In genomic region chr9:38472583-38473249, GRCh38 we compare ENCODE assay signal across 10 cellular contexts. TPM values are rescaled to one million over a fixed set of nuclear protein-coding genes. Genes with fewer than 3 reads are reported as not detected.
DNase-seq lines count a peak whose midpoint lies in the region; ATAC-seq, FAIRE-seq and TF ChIP-seq lines count a peak whose summit lies in the region.
"Not testable (repeated sequence)": the region's sequence is repeated elsewhere in the genome, so short reads cannot be mapped to it uniquely, and the experiment has no call there.
"Had no signal": no experiment of that assay in that cellular context is flagged by ENCODE, and none has a peak within 500 bp of the region (broad histone marks: within the 10 kb centered on the region; RNA-seq: fewer than 3 reads in every experiment).

No MANE protein-coding gene starts in this region.

- H3K9me3 ChIP-seq in body of pancreas: not testable (repeated sequence)

- H3K4me1 ChIP-seq in body of pancreas: not testable (repeated sequence)

- DNase-seq in GM19239 (ENCODE audit: insufficient read length, low spot score); body of pancreas: not testable (repeated sequence)

- H3K4me3 ChIP-seq in body of pancreas: not testable (repeated sequence)

- H3K27me3 ChIP-seq in body of pancreas: not testable (repeated sequence)

- not testable (repeated sequence) for H3K36me3 ChIP-seq in body of pancreas (replicated peaks in 1 of 2; ENCODE audit: insufficient read depth in 1 of 2, low read depth in 2 of 2)

- 29 to 39% methylated on average over 2 of the region's 2 CpGs for WGBS in body of pancreas, 2 donors

- not testable (repeated sequence) for TF ChIP-seq POLR2A in body of pancreas (IDR thresholded peaks at IDR 0.05)

- not testable (repeated sequence) for TF ChIP-seq CTCF in body of pancreas (IDR thresholded peaks at IDR 0.05)

- not testable (repeated sequence) for H3K27ac ChIP-seq in body of pancreas

- ATAC-seq in GM18517 (IDR thresholded peaks at IDR 0.05; ENCODE audit: unreplicated experiment): peak; percentile 65
- ATAC-seq in GM21381 (IDR thresholded peaks at IDR 0.05; ENCODE audit: unreplicated experiment): peak; percentile 71
- peak; percentile 57 for ATAC-seq in GM21825 (IDR thresholded peaks at IDR 0.05; ENCODE audit: unreplicated experiment)
- peak; percentile 70 for ATAC-seq in HG02943 (IDR thresholded peaks at IDR 0.05; ENCODE audit: low read depth, unreplicated experiment)
- peak; percentile 54 for ATAC-seq in HG03196 (IDR thresholded peaks at IDR 0.05; ENCODE audit: unreplicated experiment)
- ATAC-seq in body of pancreas: peak; percentile 24

- peak; percentile 84 for FAIRE-seq in GM19239 (lab: Jason Lieb, UNC)

- intact Hi-C loops in body of pancreas (cut with DNase I): not testable (repeated sequence)

RNA-seq across cellular contexts. Expression of gene IGFBPL1, which starts 48.5 kb away (rescaled TPM):
- 1 to 10 TPM; 2.3 to 3.3 TPM for total RNA-seq in body of pancreas
- total RNA-seq: B cell; CD4-positive, alpha-beta T cell; Right ventricle myocardium superior had no signal
